Comparison of ENCODE assay signal across 1 cellular context in the genomic region with DNA sequence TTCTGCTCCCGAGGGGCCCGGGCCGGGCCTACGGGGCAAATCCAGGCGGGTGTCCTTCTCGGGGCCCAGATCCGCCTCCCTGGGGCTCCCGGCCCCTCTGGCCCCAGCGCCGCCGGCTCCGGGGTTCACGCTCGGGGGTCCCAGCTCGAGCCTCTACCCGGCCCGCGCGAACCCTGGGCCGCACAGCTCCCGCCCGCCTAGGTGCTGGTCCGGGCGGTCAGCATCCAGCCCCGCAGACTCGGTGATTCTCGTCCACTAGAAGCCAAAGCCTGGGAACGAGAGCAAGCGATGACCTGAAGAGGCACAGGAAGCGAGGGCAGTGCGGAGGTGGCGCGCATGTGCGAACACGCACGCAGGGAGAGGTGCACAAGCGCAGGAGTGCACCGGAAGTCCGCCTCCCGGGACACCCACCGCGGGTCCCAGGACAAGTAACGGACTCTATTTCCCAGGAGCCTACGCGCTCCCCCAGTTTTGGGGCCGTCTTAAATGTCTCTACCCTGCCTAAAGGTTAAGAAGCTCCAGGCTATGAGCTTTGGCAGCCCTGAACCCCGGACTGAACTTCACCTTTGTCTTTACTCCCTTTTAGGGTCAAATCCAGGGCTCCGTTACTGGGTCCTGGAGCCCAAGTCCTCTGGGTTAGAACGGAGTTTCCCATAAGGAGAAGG.
TF ChIP-seq lines count a peak whose summit lies in the region.
"Not testable (repeated sequence)": the region's sequence is repeated elsewhere in the genome, so short reads cannot be mapped to it uniquely, and the experiment has no call there.

POM121C (minus strand) TSS at position 321 of the 665 bp plus-strand sequence. CDS start 44,803 bp downstream, outside the sequence.

TF ChIP-seq in HepG2, 621 proteins besides CTCF, POLR2A, EP300 and RAD21 (continued from another document and continues in another):
- TF ChIP-seq, protein P1, sequence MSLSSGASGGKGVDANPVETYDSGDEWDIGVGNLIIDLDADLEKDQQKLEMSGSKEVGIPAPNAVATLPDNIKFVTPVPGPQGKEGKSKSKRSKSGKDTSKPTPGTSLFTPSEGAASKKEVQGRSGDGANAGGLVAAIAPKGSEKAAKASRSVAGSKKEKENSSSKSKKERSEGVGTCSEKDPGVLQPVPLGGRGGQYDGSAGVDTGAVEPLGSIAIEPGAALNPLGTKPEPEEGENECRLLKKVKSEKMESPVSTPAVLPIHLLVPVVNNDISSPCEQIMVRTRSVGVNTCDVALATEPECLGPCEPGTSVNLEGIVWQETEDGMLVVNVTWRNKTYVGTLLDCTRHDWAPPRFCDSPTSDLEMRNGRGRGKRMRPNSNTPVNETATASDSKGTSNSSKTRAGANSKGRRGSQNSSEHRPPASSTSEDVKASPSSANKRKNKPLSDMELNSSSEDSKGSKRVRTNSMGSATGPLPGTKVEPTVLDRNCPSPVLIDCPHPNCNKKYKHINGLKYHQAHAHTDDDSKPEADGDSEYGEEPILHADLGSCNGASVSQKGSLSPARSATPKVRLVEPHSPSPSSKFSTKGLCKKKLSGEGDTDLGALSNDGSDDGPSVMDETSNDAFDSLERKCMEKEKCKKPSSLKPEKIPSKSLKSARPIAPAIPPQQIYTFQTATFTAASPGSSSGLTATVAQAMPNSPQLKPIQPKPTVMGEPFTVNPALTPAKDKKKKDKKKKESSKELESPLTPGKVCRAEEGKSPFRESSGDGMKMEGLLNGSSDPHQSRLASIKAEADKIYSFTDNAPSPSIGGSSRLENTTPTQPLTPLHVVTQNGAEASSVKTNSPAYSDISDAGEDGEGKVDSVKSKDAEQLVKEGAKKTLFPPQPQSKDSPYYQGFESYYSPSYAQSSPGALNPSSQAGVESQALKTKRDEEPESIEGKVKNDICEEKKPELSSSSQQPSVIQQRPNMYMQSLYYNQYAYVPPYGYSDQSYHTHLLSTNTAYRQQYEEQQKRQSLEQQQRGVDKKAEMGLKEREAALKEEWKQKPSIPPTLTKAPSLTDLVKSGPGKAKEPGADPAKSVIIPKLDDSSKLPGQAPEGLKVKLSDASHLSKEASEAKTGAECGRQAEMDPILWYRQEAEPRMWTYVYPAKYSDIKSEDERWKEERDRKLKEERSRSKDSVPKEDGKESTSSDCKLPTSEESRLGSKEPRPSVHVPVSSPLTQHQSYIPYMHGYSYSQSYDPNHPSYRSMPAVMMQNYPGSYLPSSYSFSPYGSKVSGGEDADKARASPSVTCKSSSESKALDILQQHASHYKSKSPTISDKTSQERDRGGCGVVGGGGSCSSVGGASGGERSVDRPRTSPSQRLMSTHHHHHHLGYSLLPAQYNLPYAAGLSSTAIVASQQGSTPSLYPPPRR (CRISPR knock-in tag; IDR thresholded peaks at IDR 0.05; ENCODE audit: borderline replicate concordance): 0 out of 2 replicates have a peak, but pooled peaks have one; percentile 16
- TF ChIP-seq, protein P2, sequence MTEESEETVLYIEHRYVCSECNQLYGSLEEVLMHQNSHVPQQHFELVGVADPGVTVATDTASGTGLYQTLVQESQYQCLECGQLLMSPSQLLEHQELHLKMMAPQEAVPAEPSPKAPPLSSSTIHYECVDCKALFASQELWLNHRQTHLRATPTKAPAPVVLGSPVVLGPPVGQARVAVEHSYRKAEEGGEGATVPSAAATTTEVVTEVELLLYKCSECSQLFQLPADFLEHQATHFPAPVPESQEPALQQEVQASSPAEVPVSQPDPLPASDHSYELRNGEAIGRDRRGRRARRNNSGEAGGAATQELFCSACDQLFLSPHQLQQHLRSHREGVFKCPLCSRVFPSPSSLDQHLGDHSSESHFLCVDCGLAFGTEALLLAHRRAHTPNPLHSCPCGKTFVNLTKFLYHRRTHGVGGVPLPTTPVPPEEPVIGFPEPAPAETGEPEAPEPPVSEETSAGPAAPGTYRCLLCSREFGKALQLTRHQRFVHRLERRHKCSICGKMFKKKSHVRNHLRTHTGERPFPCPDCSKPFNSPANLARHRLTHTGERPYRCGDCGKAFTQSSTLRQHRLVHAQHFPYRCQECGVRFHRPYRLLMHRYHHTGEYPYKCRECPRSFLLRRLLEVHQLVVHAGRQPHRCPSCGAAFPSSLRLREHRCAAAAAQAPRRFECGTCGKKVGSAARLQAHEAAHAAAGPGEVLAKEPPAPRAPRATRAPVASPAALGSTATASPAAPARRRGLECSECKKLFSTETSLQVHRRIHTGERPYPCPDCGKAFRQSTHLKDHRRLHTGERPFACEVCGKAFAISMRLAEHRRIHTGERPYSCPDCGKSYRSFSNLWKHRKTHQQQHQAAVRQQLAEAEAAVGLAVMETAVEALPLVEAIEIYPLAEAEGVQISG (CRISPR knock-in tag; IDR thresholded peaks at IDR 0.05): peak; percentile 84
- TF ChIP-seq TMF1 (CRISPR knock-in tag; IDR thresholded peaks at IDR 0.05; ENCODE audit: low read depth) (0 out of 2 replicates have a peak, but pooled peaks have one; percentile 78), ESRRA (CRISPR knock-in tag; IDR thresholded peaks at IDR 0.05; ENCODE audit: low read depth) (0 out of 2 replicates have a peak, but pooled peaks have one; percentile 29), MNT (IDR thresholded peaks at IDR 0.05) (peak; percentile 31; the same call in 1 of the 2 replicates), KMT2B (CRISPR knock-in tag; IDR thresholded peaks at IDR 0.05) (0 out of 2 replicates have a peak, but pooled peaks have one; percentile 24), NR2F6 (CRISPR knock-in tag; IDR thresholded peaks at IDR 0.05) (peak; percentile 39; the same call in 1 of the 2 replicates), ARID2 (CRISPR knock-in tag; IDR thresholded peaks at IDR 0.05; ENCODE audit: borderline replicate concordance) (peak; percentile 56; the same call in 1 of the 2 replicates), KLF16 (CRISPR knock-in tag; IDR thresholded peaks at IDR 0.05) (peak in 1 of 2 experiments; percentile 40; a peak in 1 of 4 replicates), MEIS2 (CRISPR knock-in tag; IDR thresholded peaks at IDR 0.05) (peak; percentile 17; the same call in 1 of the 2 replicates), YY1 (IDR thresholded peaks at IDR 0.05; ENCODE audit: insufficient read depth, insufficient replicate concordance, low read depth, low read length) (peak; percentile 38), ZNF143 (CRISPR knock-in tag; IDR thresholded peaks at IDR 0.05) (peak; percentile 88), AGO2 (optimal IDR thresholded peaks at IDR 0.05; ENCODE audit: low read depth, low read length) (peak; percentile 79), ZNF124 (CRISPR knock-in tag; IDR thresholded peaks at IDR 0.05) (0 out of 2 replicates have a peak, but pooled peaks have one; percentile 57), THAP11 (CRISPR knock-in tag; IDR thresholded peaks at IDR 0.05) (peak; percentile 96), DZIP1 (CRISPR knock-in tag; IDR thresholded peaks at IDR 0.05) (0 out of 2 replicates have a peak, but pooled peaks have one; percentile 55), RXRB (CRISPR knock-in tag; IDR thresholded peaks at IDR 0.05; ENCODE audit: borderline replicate concordance) (peak; percentile 70), MYC (CRISPR knock-in tag; IDR thresholded peaks at IDR 0.05; ENCODE audit: borderline replicate concordance) (peak; percentile 73; the same call in 1 of the 2 replicates), TAF1 (CRISPR knock-in tag; IDR thresholded peaks at IDR 0.05) (peak; percentile 76), KAT8 (CRISPR knock-in tag; IDR thresholded peaks at IDR 0.05) (peak; percentile 75), ZNF136 (CRISPR knock-in tag; IDR thresholded peaks at IDR 0.05; ENCODE audit: low read depth) (0 out of 2 replicates have a peak, but pooled peaks have one; percentile 53)
- TF ChIP-seq, protein P3, sequence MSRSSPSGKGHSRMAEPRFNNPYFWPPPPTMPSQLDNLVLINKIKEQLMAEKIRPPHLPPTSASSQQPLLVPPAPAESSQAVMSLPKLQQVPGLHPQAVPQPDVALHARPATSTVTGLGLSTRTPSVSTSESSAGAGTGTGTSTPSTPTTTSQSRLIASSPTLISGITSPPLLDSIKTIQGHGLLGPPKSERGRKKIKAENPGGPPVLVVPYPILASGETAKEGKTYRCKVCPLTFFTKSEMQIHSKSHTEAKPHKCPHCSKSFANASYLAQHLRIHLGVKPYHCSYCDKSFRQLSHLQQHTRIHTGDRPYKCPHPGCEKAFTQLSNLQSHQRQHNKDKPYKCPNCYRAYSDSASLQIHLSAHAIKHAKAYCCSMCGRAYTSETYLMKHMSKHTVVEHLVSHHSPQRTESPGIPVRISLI (CRISPR knock-in tag; IDR thresholded peaks at IDR 0.05; ENCODE audit: borderline replicate concordance): 0 out of 2 replicates have a peak, but pooled peaks have one; percentile 26
- TF ChIP-seq, protein P4, sequence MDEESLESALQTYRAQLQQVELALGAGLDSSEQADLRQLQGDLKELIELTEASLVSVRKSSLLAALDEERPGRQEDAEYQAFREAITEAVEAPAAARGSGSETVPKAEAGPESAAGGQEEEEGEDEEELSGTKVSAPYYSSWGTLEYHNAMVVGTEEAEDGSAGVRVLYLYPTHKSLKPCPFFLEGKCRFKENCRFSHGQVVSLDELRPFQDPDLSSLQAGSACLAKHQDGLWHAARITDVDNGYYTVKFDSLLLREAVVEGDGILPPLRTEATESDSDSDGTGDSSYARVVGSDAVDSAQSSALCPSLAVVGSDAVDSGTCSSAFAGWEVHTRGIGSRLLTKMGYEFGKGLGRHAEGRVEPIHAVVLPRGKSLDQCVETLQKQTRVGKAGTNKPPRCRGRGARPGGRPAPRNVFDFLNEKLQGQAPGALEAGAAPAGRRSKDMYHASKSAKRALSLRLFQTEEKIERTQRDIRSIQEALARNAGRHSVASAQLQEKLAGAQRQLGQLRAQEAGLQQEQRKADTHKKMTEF (CRISPR knock-in tag; IDR thresholded peaks at IDR 0.05): peak; percentile 81; the same call in 1 of the 2 replicates
- TF ChIP-seq NR2F6 (IDR thresholded peaks at IDR 0.05): not testable (repeated sequence)
- TF ChIP-seq, protein P5, sequence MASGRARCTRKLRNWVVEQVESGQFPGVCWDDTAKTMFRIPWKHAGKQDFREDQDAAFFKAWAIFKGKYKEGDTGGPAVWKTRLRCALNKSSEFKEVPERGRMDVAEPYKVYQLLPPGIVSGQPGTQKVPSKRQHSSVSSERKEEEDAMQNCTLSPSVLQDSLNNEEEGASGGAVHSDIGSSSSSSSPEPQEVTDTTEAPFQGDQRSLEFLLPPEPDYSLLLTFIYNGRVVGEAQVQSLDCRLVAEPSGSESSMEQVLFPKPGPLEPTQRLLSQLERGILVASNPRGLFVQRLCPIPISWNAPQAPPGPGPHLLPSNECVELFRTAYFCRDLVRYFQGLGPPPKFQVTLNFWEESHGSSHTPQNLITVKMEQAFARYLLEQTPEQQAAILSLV (CRISPR knock-in tag; IDR thresholded peaks at IDR 0.05; ENCODE audit: borderline replicate concordance): peak; percentile 68; the same call in 1 of the 2 replicates
- TF ChIP-seq, protein P6, sequence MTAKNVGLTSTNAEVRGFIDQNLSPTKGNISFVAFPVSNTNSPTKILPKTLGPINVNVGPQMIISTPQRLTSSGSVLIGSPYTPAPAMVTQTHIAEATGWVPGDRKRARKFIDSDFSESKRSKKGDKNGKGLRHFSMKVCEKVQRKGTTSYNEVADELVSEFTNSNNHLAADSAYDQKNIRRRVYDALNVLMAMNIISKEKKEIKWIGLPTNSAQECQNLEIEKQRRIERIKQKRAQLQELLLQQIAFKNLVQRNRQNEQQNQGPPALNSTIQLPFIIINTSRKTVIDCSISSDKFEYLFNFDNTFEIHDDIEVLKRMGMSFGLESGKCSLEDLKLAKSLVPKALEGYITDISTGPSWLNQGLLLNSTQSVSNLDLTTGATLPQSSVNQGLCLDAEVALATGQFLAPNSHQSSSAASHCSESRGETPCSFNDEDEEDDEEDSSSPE (CRISPR knock-in tag; IDR thresholded peaks at IDR 0.05): peak; percentile 36; the same call in 1 of the 2 replicates
- TF ChIP-seq, protein P7, sequence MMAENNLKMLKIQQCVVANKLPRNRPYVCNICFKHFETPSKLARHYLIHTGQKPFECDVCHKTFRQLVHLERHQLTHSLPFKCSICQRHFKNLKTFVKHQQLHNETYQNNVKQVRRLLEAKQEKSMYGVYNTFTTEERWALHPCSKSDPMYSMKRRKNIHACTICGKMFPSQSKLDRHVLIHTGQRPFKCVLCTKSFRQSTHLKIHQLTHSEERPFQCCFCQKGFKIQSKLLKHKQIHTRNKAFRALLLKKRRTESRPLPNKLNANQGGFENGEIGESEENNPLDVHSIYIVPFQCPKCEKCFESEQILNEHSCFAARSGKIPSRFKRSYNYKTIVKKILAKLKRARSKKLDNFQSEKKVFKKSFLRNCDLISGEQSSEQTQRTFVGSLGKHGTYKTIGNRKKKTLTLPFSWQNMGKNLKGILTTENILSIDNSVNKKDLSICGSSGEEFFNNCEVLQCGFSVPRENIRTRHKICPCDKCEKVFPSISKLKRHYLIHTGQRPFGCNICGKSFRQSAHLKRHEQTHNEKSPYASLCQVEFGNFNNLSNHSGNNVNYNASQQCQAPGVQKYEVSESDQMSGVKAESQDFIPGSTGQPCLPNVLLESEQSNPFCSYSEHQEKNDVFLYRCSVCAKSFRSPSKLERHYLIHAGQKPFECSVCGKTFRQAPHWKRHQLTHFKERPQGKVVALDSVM (CRISPR knock-in tag; IDR thresholded peaks at IDR 0.05): peak; percentile 37; the same call in 1 of the 2 replicates
